ENCODE assay signal across 8 cellular contexts in the genomic region with DNA sequence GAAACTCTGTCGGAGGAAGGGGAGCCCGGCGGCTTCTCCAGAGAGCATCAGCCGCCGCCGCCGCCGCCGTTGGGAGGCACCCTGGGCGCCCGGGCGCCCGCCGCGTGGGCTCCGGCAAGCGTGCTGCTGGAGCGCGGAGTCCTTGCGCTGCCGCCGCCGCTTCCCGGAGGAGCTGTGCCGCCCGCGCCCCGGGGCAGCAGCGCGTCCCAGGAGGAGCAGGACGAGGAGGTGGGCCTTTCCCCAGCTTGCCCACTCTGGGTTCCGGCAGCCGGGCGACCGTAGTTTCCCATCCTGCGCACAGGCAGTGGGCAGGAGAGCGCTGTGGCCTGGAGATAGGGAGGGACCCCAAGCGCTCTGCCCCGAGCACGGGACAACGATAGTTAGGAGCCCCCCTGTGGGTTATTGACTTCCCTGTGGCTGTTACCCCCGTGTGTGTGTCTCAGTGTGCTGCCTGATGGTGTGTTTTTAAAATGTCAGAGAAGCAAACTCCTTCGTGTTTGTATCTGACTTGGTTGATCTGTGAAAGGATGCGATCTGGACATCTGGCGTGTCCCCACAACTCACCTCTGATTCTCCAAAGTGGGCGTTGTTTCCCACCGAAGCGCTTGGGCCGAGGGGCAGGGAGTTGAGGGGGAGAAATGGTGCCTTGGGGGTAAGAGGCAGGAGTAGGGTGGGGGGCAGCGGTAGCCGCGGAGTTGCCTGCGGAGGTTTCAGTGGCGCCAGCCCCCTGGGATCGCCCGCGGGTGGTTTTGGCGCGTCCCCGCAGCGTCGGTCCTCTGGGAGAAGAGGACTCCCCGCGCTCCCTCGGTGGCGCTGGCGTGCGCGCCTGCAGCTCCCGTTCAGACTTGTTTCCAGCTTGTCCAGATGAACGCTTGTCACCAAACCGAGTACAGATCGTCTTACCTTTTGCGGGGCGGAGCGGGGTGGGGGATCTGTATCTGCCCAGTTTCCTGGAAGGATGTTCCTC. TPM values are rescaled to one million over a fixed set of nuclear protein-coding genes. Genes with fewer than 3 reads are reported as not detected.
DNase-seq lines count a peak whose midpoint lies in the region; ATAC-seq and TF ChIP-seq lines count a peak whose summit lies in the region.

No MANE protein-coding gene starts in this region.

- H3K36me3 Mint-ChIP-seq in Calu3 (ENCODE audit: insufficient read depth, unreplicated experiment) (peaks cover 15% of the 10 kb centered on the region), neural crest cell (ENCODE audit: low read depth) (no peaks in the 10 kb centered on the region)

- DNase-seq in Calu3 (peak; percentile 22), LNCaP clone FGC (ENCODE audit: low read depth) (peak; percentile 40), germinal center (ENCODE audit: low spot score) (peak; percentile 27), neural crest cell (ENCODE audit: low read depth, low spot score) (peak; percentile 23), HK-2 (ENCODE audit: unreplicated experiment) (no peak)
- DNase-seq in activated CD4-positive, alpha-beta T cell treated with anti-CD3 and anti-CD28 coated beads, Interleukin-2, amount 50 U/mL, for 48 hours = peak; percentile 13 to 17
- no peak for DNase-seq in NK-92 treated with Interleukin-12 subunit alpha and Interleukin-12 subunit beta, amount 100 ng/mL, for 24 hours (lab: John Stamatoyannopoulos, UW)

- TF ChIP-seq CTCF in Calu3 (IDR thresholded peaks at IDR 0.05; ENCODE audit: unreplicated experiment) (no peak), LNCaP clone FGC (IDR thresholded peaks at IDR 0.05; ENCODE audit: control insufficient read depth, extremely low read depth, insufficient read depth) (peak; percentile 54), neural crest cell (conservative IDR thresholded peaks at IDR 0.05) (no peak)

- H3K9me3 Mint-ChIP-seq in Calu3 (ENCODE audit: low read depth, unreplicated experiment) = no peaks in the 10 kb centered on the region
- no peaks in the 10 kb centered on the region for H3K9me3 Mint-ChIP-seq in neural crest cell

- H3K27me3 Mint-ChIP-seq in Calu3 (ENCODE audit: unreplicated experiment) = peaks cover 93% of the 10 kb centered on the region
- H3K27me3 Mint-ChIP-seq in neural crest cell (ENCODE audit: low read depth) = peaks cover 79% of the 10 kb centered on the region

- CTCF ChIA-PET in Calu3 (lab: Charles Lee) = no interaction called here

- no peaks in the 10 kb centered on the region for H3K4me1 Mint-ChIP-seq in Calu3 (ENCODE audit: low read depth, unreplicated experiment)
- H3K4me1 Mint-ChIP-seq in neural crest cell = peaks cover 15% of the 10 kb centered on the region

- peak; percentile 22 for ATAC-seq in GM21390 (IDR thresholded peaks at IDR 0.05; ENCODE audit: unreplicated experiment)

- no peak overlapping the region for H3K27ac Mint-ChIP-seq in Calu3 (ENCODE audit: unreplicated experiment)
- H3K27ac Mint-ChIP-seq in neural crest cell (ENCODE audit: unreplicated experiment) = no peak overlapping the region

- H3K4me3 ChIP-seq in LNCaP clone FGC (ENCODE audit: low read depth, low read length) = peak overlapping the region; percentile 64

- BruUV-seq in Calu3 (replicated peaks; lab: Mats Ljungman, UMichigan) = no TSS peak

- H3K4me3 Mint-ChIP-seq in Calu3 (ENCODE audit: low read depth, unreplicated experiment) = peak overlapping the region; percentile 85
- peak overlapping the region; percentile 89 for H3K4me3 Mint-ChIP-seq in neural crest cell

- intact Hi-C loops in Calu3 (cut with micrococcal nuclease; ENCODE audit: unreplicated experiment) = no loop called here

RNA-seq across cellular contexts. Expression of a gene that starts 0.9 kb away (rescaled TPM):
- total RNA-seq in Calu3 (2022) (10.6 and 10.9 TPM in 2 replicates), neural crest cell (7.3 TPM in 2 replicates)

Comparison
In these comparisons a context has a peak if more than half of its experiments do, and no peak if none do; other contexts are left out.
1. DNase-seq: peak in Calu3 (single experiment), LNCaP clone FGC (single experiment), activated CD4-positive, alpha-beta T cell treated with anti-CD3 and anti-CD28 coated beads, Interleukin-2, amount 50 U/mL, for 48 hours (2 of 2), germinal center (single experiment) and neural crest cell (single experiment); none in NK-92 treated with Interleukin-12 subunit alpha and Interleukin-12 subunit beta, amount 100 ng/mL, for 24 hours (single experiment) and HK-2 (single experiment).